ENCODE assay signal across 1 cellular context in the genomic region with DNA sequence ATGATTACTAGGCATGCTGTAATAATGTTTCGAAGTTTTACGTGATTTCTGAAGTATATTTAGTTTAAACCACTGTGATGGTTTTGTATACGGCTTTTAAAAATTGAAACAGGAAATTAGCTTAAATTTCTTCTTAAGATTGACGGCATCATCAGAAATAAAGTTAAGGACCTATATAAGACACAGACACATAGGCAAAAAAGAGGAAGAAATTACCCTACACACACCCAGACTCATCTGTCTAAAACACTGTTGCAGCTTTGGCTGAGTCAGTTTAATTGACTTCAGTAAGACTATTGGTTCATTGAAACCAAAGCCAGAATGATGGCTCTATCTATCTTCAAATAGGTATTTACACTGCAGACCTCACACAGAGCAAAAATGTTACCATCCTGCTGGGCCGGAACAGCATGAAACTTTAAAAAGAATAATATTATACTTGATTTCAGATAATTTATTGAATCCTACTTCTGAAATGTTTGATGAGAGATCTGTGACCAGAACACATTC.
TF ChIP-seq lines count a peak whose summit lies in the region.

No MANE protein-coding gene starts in this region.

TF ChIP-seq in H1, 55 proteins besides CTCF, POLR2A, EP300 and RAD21 (continued from another document):
- TF ChIP-seq RFX5 (IDR thresholded peaks at IDR 0.05; ENCODE audit: borderline replicate concordance, low read depth, low read length) (no peak), GTF2F1 (IDR thresholded peaks at IDR 0.05; ENCODE audit: borderline replicate concordance, low read depth, low read length) (no peak), SAP30 (IDR thresholded peaks at IDR 0.05; ENCODE audit: insufficient read depth, insufficient replicate concordance, low read length) (no peak), KDM5A (IDR thresholded peaks at IDR 0.05; ENCODE audit: low read length) (no peak), POLR2AphosphoS5 (IDR thresholded peaks at IDR 0.05; ENCODE audit: low read depth, low read length) (no peak), HDAC2 (IDR thresholded peaks at IDR 0.05; ENCODE audit: borderline replicate concordance in 1 of 2, low read depth in 2 of 2, low read length in 2 of 2) (no peak), CEBPB (IDR thresholded peaks at IDR 0.05; ENCODE audit: low read depth, low read length) (no peak), BCL11A (IDR thresholded peaks at IDR 0.05; ENCODE audit: low read depth in 2 of 2, low read length in 2 of 2) (no peak), SIX5 (IDR thresholded peaks at IDR 0.05; ENCODE audit: low read depth, low read length) (no peak), RXRA (IDR thresholded peaks at IDR 0.05; ENCODE audit: insufficient read depth, low read depth, low read length) (no peak), SIRT6 (IDR thresholded peaks at IDR 0.05; ENCODE audit: low read length) (no peak), CHD1 (IDR thresholded peaks at IDR 0.05; ENCODE audit: low read depth, low read length) (no peak), JUN (IDR thresholded peaks at IDR 0.05; ENCODE audit: low read depth, low read length) (no peak), SIN3A (conservative IDR thresholded peaks at IDR 0.05 in 1 of 2, IDR thresholded peaks at IDR 0.05 in 1 of 2; ENCODE audit: low read depth in 1 of 2, low read length in 2 of 2) (no peak), CBX8 (IDR thresholded peaks at IDR 0.05; ENCODE audit: borderline replicate concordance, low read depth, low read length) (no peak), NANOG (IDR thresholded peaks at IDR 0.05; ENCODE audit: insufficient read depth, low read depth, low read length, poor library complexity, severe bottlenecking) (no peak)
- TF ChIP-seq, protein P1, sequence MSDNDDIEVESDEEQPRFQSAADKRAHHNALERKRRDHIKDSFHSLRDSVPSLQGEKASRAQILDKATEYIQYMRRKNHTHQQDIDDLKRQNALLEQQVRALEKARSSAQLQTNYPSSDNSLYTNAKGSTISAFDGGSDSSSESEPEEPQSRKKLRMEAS (IDR thresholded peaks at IDR 0.05): no peak
- TF ChIP-seq, protein P2, sequence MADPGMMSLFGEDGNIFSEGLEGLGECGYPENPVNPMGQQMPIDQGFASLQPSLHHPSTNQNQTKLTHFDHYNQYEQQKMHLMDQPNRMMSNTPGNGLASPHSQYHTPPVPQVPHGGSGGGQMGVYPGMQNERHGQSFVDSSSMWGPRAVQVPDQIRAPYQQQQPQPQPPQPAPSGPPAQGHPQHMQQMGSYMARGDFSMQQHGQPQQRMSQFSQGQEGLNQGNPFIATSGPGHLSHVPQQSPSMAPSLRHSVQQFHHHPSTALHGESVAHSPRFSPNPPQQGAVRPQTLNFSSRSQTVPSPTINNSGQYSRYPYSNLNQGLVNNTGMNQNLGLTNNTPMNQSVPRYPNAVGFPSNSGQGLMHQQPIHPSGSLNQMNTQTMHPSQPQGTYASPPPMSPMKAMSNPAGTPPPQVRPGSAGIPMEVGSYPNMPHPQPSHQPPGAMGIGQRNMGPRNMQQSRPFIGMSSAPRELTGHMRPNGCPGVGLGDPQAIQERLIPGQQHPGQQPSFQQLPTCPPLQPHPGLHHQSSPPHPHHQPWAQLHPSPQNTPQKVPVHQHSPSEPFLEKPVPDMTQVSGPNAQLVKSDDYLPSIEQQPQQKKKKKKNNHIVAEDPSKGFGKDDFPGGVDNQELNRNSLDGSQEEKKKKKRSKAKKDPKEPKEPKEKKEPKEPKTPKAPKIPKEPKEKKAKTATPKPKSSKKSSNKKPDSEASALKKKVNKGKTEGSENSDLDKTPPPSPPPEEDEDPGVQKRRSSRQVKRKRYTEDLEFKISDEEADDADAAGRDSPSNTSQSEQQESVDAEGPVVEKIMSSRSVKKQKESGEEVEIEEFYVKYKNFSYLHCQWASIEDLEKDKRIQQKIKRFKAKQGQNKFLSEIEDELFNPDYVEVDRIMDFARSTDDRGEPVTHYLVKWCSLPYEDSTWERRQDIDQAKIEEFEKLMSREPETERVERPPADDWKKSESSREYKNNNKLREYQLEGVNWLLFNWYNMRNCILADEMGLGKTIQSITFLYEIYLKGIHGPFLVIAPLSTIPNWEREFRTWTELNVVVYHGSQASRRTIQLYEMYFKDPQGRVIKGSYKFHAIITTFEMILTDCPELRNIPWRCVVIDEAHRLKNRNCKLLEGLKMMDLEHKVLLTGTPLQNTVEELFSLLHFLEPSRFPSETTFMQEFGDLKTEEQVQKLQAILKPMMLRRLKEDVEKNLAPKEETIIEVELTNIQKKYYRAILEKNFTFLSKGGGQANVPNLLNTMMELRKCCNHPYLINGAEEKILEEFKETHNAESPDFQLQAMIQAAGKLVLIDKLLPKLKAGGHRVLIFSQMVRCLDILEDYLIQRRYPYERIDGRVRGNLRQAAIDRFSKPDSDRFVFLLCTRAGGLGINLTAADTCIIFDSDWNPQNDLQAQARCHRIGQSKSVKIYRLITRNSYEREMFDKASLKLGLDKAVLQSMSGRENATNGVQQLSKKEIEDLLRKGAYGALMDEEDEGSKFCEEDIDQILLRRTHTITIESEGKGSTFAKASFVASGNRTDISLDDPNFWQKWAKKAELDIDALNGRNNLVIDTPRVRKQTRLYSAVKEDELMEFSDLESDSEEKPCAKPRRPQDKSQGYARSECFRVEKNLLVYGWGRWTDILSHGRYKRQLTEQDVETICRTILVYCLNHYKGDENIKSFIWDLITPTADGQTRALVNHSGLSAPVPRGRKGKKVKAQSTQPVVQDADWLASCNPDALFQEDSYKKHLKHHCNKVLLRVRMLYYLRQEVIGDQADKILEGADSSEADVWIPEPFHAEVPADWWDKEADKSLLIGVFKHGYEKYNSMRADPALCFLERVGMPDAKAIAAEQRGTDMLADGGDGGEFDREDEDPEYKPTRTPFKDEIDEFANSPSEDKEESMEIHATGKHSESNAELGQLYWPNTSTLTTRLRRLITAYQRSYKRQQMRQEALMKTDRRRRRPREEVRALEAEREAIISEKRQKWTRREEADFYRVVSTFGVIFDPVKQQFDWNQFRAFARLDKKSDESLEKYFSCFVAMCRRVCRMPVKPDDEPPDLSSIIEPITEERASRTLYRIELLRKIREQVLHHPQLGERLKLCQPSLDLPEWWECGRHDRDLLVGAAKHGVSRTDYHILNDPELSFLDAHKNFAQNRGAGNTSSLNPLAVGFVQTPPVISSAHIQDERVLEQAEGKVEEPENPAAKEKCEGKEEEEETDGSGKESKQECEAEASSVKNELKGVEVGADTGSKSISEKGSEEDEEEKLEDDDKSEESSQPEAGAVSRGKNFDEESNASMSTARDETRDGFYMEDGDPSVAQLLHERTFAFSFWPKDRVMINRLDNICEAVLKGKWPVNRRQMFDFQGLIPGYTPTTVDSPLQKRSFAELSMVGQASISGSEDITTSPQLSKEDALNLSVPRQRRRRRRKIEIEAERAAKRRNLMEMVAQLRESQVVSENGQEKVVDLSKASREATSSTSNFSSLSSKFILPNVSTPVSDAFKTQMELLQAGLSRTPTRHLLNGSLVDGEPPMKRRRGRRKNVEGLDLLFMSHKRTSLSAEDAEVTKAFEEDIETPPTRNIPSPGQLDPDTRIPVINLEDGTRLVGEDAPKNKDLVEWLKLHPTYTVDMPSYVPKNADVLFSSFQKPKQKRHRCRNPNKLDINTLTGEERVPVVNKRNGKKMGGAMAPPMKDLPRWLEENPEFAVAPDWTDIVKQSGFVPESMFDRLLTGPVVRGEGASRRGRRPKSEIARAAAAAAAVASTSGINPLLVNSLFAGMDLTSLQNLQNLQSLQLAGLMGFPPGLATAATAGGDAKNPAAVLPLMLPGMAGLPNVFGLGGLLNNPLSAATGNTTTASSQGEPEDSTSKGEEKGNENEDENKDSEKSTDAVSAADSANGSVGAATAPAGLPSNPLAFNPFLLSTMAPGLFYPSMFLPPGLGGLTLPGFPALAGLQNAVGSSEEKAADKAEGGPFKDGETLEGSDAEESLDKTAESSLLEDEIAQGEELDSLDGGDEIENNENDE (IDR thresholded peaks at IDR 0.05; ENCODE audit: insufficient replicate concordance, low read length): no peak
- TF ChIP-seq, protein P3, sequence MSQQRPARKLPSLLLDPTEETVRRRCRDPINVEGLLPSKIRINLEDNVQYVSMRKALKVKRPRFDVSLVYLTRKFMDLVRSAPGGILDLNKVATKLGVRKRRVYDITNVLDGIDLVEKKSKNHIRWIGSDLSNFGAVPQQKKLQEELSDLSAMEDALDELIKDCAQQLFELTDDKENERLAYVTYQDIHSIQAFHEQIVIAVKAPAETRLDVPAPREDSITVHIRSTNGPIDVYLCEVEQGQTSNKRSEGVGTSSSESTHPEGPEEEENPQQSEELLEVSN (IDR thresholded peaks at IDR 0.05): no peak
TF ChIP-seq in H1: peak in this region for 0.
